1 cellular context compared by ENCODE assay signal in genomic region chr12:52826611-52827498, GRCh38.
TF ChIP-seq lines count a peak whose summit lies in the region.

No MANE protein-coding gene starts in this region.

TF ChIP-seq in H1, 55 proteins besides CTCF, POLR2A, EP300 and RAD21:
- TF ChIP-seq SP1 (IDR thresholded peaks at IDR 0.05; ENCODE audit: low read depth, low read length) (peak; percentile 37; the same call in 1 of the 2 replicates), TEAD4 (IDR thresholded peaks at IDR 0.05; ENCODE audit: low read depth, low read length) (peak; percentile 67), MAX (IDR thresholded peaks at IDR 0.05) (0 out of 2 replicates have a peak, but pooled peaks have one; percentile 32), RBBP5 (IDR thresholded peaks at IDR 0.05; ENCODE audit: borderline replicate concordance, low read depth, low read length) (no peak)
TF ChIP-seq in H1: peak in this region for 3.
